19 cellular contexts compared by ENCODE assay signal in genomic region chr3:138284079-138284478, GRCh38. TPM values are rescaled to one million over a fixed set of nuclear protein-coding genes. Genes with fewer than 3 reads are reported as not detected.
DNase-seq lines count a peak whose midpoint lies in the region; ATAC-seq and TF ChIP-seq lines count a peak whose summit lies in the region.
"Had no signal": no experiment of that assay in that cellular context is flagged by ENCODE, and none has a peak within 500 bp of the region (broad histone marks: within the 10 kb centered on the region; RNA-seq: fewer than 3 reads in every experiment).

No MANE protein-coding gene starts in this region.

- H3K27ac ChIP-seq in esophagus muscularis mucosa (replicated peaks in 1 of 4) (no peak overlapping the region), smooth muscle cell (ENCODE audit: low read depth) (peak overlapping the region; percentile 46), neuronal stem cell (replicated peaks; ENCODE audit: low read length) (no peak overlapping the region)
- H3K27ac ChIP-seq: BLaER1 had no signal

- H2BK12ac ChIP-seq in neuronal stem cell (ENCODE audit: low read length): no peak overlapping the region

- no peak overlapping the region for H2BK5ac ChIP-seq in neuronal stem cell (ENCODE audit: low read length)

- no peak for ATAC-seq in activated naive CD8-positive, alpha-beta T cell treated with anti-CD3 and anti-CD28 coated beads, Interleukin-2, amount 50 U/mL, for 24 hours
- ATAC-seq in activated T-helper 17 cell treated with anti-CD3 and anti-CD28 coated beads, Interleukin-2, amount 50 U/mL, for 72 hours (replicated peaks): peak; percentile 67
- ATAC-seq in SK-N-SH treated with all-trans-retinoic acid at 6 μM for 48 hours: no peak
- no peak for ATAC-seq in GM21360 (IDR thresholded peaks at IDR 0.05; ENCODE audit: unreplicated experiment)
- ATAC-seq: GM23338, HepG2 had no signal

- H2AFZ ChIP-seq in smooth muscle cell (ENCODE audit: low read depth) (no peak overlapping the region), neuronal stem cell (ENCODE audit: low read length) (no peak overlapping the region)
- H2AFZ ChIP-seq: GM23338 had no signal

- no peak for TF ChIP-seq EP300 in esophagus muscularis mucosa (IDR thresholded peaks at IDR 0.05)

- H3K36me3 ChIP-seq in esophagus muscularis mucosa (peaks cover 36 to 79% (median 53%) of the 10 kb centered on the region in 4 donors), smooth muscle cell (ENCODE audit: low read depth) (peaks cover 12% of the 10 kb centered on the region), neuronal stem cell (replicated peaks in 1 of 2; ENCODE audit: control insufficient read depth in 2 of 2, insufficient read depth in 2 of 2, low read length in 2 of 2) (peaks cover 4 to 58% of the 10 kb centered on the region in 2 donors)

- H4K20me1 ChIP-seq in smooth muscle cell (ENCODE audit: low read depth): no peaks in the 10 kb centered on the region
- H4K20me1 ChIP-seq: BLaER1 had no signal

- H3K18ac ChIP-seq in neuronal stem cell (ENCODE audit: low read length): no peak overlapping the region

- no peak for TF ChIP-seq POLR2A in esophagus muscularis mucosa (IDR thresholded peaks at IDR 0.05; ENCODE audit: low read depth)

- no peak overlapping the region for H3K23ac ChIP-seq in neuronal stem cell (ENCODE audit: low read depth, low read length, poor library complexity)

- H3K9me3 ChIP-seq in esophagus muscularis mucosa (no peaks in the 10 kb centered on the region), smooth muscle cell (replicated peaks; ENCODE audit: low read depth) (no peaks in the 10 kb centered on the region), neuronal stem cell (replicated peaks in 1 of 2; ENCODE audit: control insufficient read depth in 2 of 2, insufficient read depth in 1 of 2, low read depth in 1 of 2, low read length in 2 of 2) (no peaks in the 10 kb centered on the region)
- H3K9me3 ChIP-seq: BLaER1 had no signal

- no peak overlapping the region for H3K14ac ChIP-seq in neuronal stem cell (ENCODE audit: low read length)

- no peak for DNase-seq in activated naive CD8-positive, alpha-beta T cell treated with anti-CD3 and anti-CD28 coated beads for 36 hours
- DNase-seq in activated naive CD8-positive, alpha-beta T cell treated with anti-CD3 and anti-CD28 coated beads, Interleukin-2, amount 50 U/mL, for 24 hours: no peak
- DNase-seq in esophagus muscularis mucosa (ENCODE audit: extremely low spot score): peak; percentile 42
- no peak for DNase-seq in smooth muscle cell (lab: John Stamatoyannopoulos, UW; ENCODE audit: unreplicated experiment)
- DNase-seq in neuronal stem cell (ENCODE audit: low spot score): no peak
- DNase-seq: 8988T; AML-193; Calu3; CD4-positive, CD25-positive, alpha-beta regulatory T cell; DMS 273 treated with DMSO at 0.1 percent for 48 hours; H7 had no signal

- H3F3A ChIP-seq in smooth muscle cell (ENCODE audit: low read depth): no peaks in the 10 kb centered on the region

- no peaks in the 10 kb centered on the region for H3K27me3 Mint-ChIP-seq in activated naive CD8-positive, alpha-beta T cell treated with anti-CD3 and anti-CD28 coated beads for 36 hours
- no peaks in the 10 kb centered on the region for H3K27me3 Mint-ChIP-seq in activated naive CD8-positive, alpha-beta T cell treated with anti-CD3 and anti-CD28 coated beads, Interleukin-2, amount 50 U/mL, for 24 hours
- no peaks in the 10 kb centered on the region for H3K27me3 Mint-ChIP-seq in activated T-helper 17 cell treated with anti-CD3 and anti-CD28 coated beads, Interleukin-2, amount 50 U/mL, for 72 hours
- H3K27me3 Mint-ChIP-seq: CD4-positive, CD25-positive, alpha-beta regulatory T cell had no signal

- H3K4me2 ChIP-seq in smooth muscle cell: no peak overlapping the region
- no peak overlapping the region for H3K4me2 ChIP-seq in neuronal stem cell (ENCODE audit: insufficient read depth, low read length, poor library complexity, severe bottlenecking)
- H3K4me2 ChIP-seq: BLaER1, GM23338 had no signal

- H3K79me2 ChIP-seq in smooth muscle cell (ENCODE audit: low read depth): no peaks in the 10 kb centered on the region

- no peak overlapping the region for H2BK120ac ChIP-seq in neuronal stem cell (ENCODE audit: low read depth, low read length)

- peaks cover 3% of the 10 kb centered on the region for H3K4me1 Mint-ChIP-seq in activated naive CD8-positive, alpha-beta T cell treated with anti-CD3 and anti-CD28 coated beads for 36 hours
- H3K4me1 Mint-ChIP-seq in activated naive CD8-positive, alpha-beta T cell treated with anti-CD3 and anti-CD28 coated beads, Interleukin-2, amount 50 U/mL, for 24 hours: peaks cover 2% of the 10 kb centered on the region
- peaks cover 7% of the 10 kb centered on the region for H3K4me1 Mint-ChIP-seq in activated T-helper 17 cell treated with anti-CD3 and anti-CD28 coated beads, Interleukin-2, amount 50 U/mL, for 72 hours

- H4K8ac ChIP-seq in neuronal stem cell (ENCODE audit: low read depth, low read length): no peak overlapping the region

- 100% methylated on average over 1 of the region's 1 CpG for WGBS in esophagus muscularis mucosa
- WGBS in smooth muscle cell (ENCODE audit: low lambda C conversion rate): 95% methylated on average over 1 of the region's 1 CpG
- no CpG with 5 or more reads among the region's 1 CpG for whole genome bisulfite sequencing in neuronal stem cell (ENCODE audit: extremely low coverage in 2 of 2, insufficient read length in 2 of 2, insufficient replicate concordance in 1 of 2), 2 donors

- intact Hi-C loops in esophagus muscularis mucosa (cut with DNase I): no loop called here

- H3K4me1 ChIP-seq in esophagus muscularis mucosa: no peaks in the 10 kb centered on the region
- H3K4me1 ChIP-seq in smooth muscle cell (ENCODE audit: low read depth): no peaks in the 10 kb centered on the region
- H3K4me1 ChIP-seq in neuronal stem cell (ENCODE audit: control insufficient read depth in 2 of 2, insufficient read depth in 1 of 2, low read depth in 1 of 2, low read length in 2 of 2): no peaks in the 10 kb centered on the region
- H3K4me1 ChIP-seq: BLaER1 had no signal

- H3K9ac ChIP-seq in smooth muscle cell (ENCODE audit: low read depth) (no peak overlapping the region), neuronal stem cell (ENCODE audit: low read depth, low read length, poor library complexity) (no peak overlapping the region)
- H3K9ac ChIP-seq: BLaER1 had no signal

- H3K27me3 ChIP-seq in esophagus muscularis mucosa: no peaks in the 10 kb centered on the region
- H3K27me3 ChIP-seq in smooth muscle cell (ENCODE audit: low read depth): no peaks in the 10 kb centered on the region
- H3K27me3 ChIP-seq in neuronal stem cell (ENCODE audit: control insufficient read depth in 3 of 3, insufficient read depth in 3 of 3, low read depth in 1 of 3, low read length in 3 of 3): no peaks in the 10 kb centered on the region
- H3K27me3 ChIP-seq: BLaER1 had no signal

- no peak overlapping the region for H2BK15ac ChIP-seq in neuronal stem cell (ENCODE audit: low read length)

- H3K79me1 ChIP-seq in neuronal stem cell (ENCODE audit: low read depth, low read length): peaks cover 2% of the 10 kb centered on the region

- peaks cover 6% of the 10 kb centered on the region for H3K36me3 Mint-ChIP-seq in activated naive CD8-positive, alpha-beta T cell treated with anti-CD3 and anti-CD28 coated beads for 36 hours
- peaks cover 25% of the 10 kb centered on the region for H3K36me3 Mint-ChIP-seq in activated naive CD8-positive, alpha-beta T cell treated with anti-CD3 and anti-CD28 coated beads, Interleukin-2, amount 50 U/mL, for 24 hours (ENCODE audit: low read depth)
- peaks cover 8% of the 10 kb centered on the region for H3K36me3 Mint-ChIP-seq in activated T-helper 17 cell treated with anti-CD3 and anti-CD28 coated beads, Interleukin-2, amount 50 U/mL, for 72 hours (ENCODE audit: low read depth)

- no peak overlapping the region for H3K4me3 Mint-ChIP-seq in activated naive CD8-positive, alpha-beta T cell treated with anti-CD3 and anti-CD28 coated beads for 36 hours
- no peak overlapping the region for H3K4me3 Mint-ChIP-seq in activated naive CD8-positive, alpha-beta T cell treated with anti-CD3 and anti-CD28 coated beads, Interleukin-2, amount 50 U/mL, for 24 hours
- no peak overlapping the region for H3K4me3 Mint-ChIP-seq in activated T-helper 17 cell treated with anti-CD3 and anti-CD28 coated beads, Interleukin-2, amount 50 U/mL, for 72 hours
- H3K4me3 Mint-ChIP-seq: CD4-positive, CD25-positive, alpha-beta regulatory T cell; GM23338 had no signal

- no peaks in the 10 kb centered on the region for H3K9me3 Mint-ChIP-seq in activated naive CD8-positive, alpha-beta T cell treated with anti-CD3 and anti-CD28 coated beads for 36 hours
- H3K9me3 Mint-ChIP-seq in activated naive CD8-positive, alpha-beta T cell treated with anti-CD3 and anti-CD28 coated beads, Interleukin-2, amount 50 U/mL, for 24 hours: no peaks in the 10 kb centered on the region
- H3K9me3 Mint-ChIP-seq in activated T-helper 17 cell treated with anti-CD3 and anti-CD28 coated beads, Interleukin-2, amount 50 U/mL, for 72 hours: no peaks in the 10 kb centered on the region
- H3K9me3 Mint-ChIP-seq: GM23338 had no signal

- H3K4me3 ChIP-seq in esophagus muscularis mucosa: no peak overlapping the region
- no peak overlapping the region for H3K4me3 ChIP-seq in smooth muscle cell
- no peak overlapping the region for H3K4me3 ChIP-seq in neuronal stem cell (ENCODE audit: low read length in 2 of 2)
- H3K4me3 ChIP-seq: BLaER1, GM23338 had no signal

- no peak overlapping the region for H4K91ac ChIP-seq in neuronal stem cell (ENCODE audit: low read depth, low read length, poor library complexity)

- H3K27ac Mint-ChIP-seq in activated naive CD8-positive, alpha-beta T cell treated with anti-CD3 and anti-CD28 coated beads for 36 hours: peak overlapping the region; percentile 6
- no peak overlapping the region for H3K27ac Mint-ChIP-seq in activated naive CD8-positive, alpha-beta T cell treated with anti-CD3 and anti-CD28 coated beads, Interleukin-2, amount 50 U/mL, for 24 hours
- H3K27ac Mint-ChIP-seq in activated T-helper 17 cell treated with anti-CD3 and anti-CD28 coated beads, Interleukin-2, amount 50 U/mL, for 72 hours: no peak overlapping the region
- H3K27ac Mint-ChIP-seq: GM23338 had no signal

- no peak for TF ChIP-seq CTCF in esophagus muscularis mucosa (IDR thresholded peaks at IDR 0.05)
- TF ChIP-seq CTCF in smooth muscle cell (IDR thresholded peaks at IDR 0.05; ENCODE audit: borderline replicate concordance, insufficient read depth, poor library complexity, severe bottlenecking): no peak

- no peak overlapping the region for H3K4ac ChIP-seq in neuronal stem cell (ENCODE audit: low read length)

- H2AK5ac ChIP-seq in neuronal stem cell (ENCODE audit: low read depth, low read length): no peak overlapping the region

RNA-seq across cellular contexts. Expression of gene NME9, which starts 45.6 kb away (rescaled TPM):
- not detected for total RNA-seq in activated naive CD8-positive, alpha-beta T cell treated with anti-CD3 and anti-CD28 coated beads for 36 hours
- 1 to 10 TPM; 1.6 to 6.8 TPM for total RNA-seq in activated T-helper 17 cell treated with anti-CD3 and anti-CD28 coated beads, Interleukin-2, amount 50 U/mL, for 72 hours
- total RNA-seq in esophagus muscularis mucosa (under 1 TPM in 1 of 4 donors, not detected in 3; 0.40 TPM), smooth muscle cell (not detected in 2 replicates)
- polyA plus RNA-seq in smooth muscle cell: 0.86 TPM in 1 of 2 replicates, not detected in the other
- polyA plus RNA-seq in neuronal stem cell (2013, experiment 1 of 2): 1.7 TPM
- 1.9 TPM for polyA plus RNA-seq in neuronal stem cell (2013, experiment 2 of 2)
- total RNA-seq: Calu3; CD4-positive, CD25-positive, alpha-beta regulatory T cell; Daoy; HepG2; HT1080 had no signal
- polyA plus RNA-seq: HepG2 had no signal
